25 cellular contexts compared by ENCODE assay signal in the genomic region with DNA sequence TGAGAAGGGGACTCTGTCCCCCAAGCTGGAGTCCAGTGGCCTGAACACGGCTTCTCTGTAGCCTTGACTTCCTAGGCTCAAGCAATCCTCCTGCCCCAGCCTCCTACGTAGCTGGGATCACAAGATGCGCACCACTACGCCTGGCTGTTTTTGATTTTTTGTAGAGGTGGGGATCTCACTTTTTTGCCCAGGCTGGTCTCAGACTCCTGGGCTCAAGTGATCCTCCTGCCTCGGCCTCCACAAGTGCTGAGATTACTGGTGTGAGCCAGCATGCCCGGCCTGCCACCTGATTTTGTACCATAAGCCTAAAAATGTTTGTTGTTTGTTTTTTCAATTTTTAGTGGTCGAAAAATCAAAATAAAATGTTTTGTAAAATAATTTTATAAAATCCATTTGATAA.
"Had no signal": no experiment of that assay in that cellular context is flagged by ENCODE, and none has a peak within 500 bp of the region (broad histone marks: within the 10 kb centered on the region; RNA-seq: fewer than 3 reads in every experiment).

No MANE protein-coding gene starts in this region.

- H3K9me3 ChIP-seq: ascending aorta, breast epithelium, colonic mucosa, esophagus muscularis mucosa, gastroesophageal sphincter, heart right ventricle had no signal

- H3K4me1 ChIP-seq: breast epithelium, colonic mucosa had no signal

- DNase-seq: activated CD4-positive, alpha-beta memory T cell treated with anti-CD3 and anti-CD28 coated beads, Interleukin-2, amount 10 ng/mL, durations not matched to agents 7 days and 5 days; activated CD4-positive, alpha-beta T cell treated with anti-CD3 and anti-CD28 coated beads for 1 hour; activated CD4-positive, alpha-beta T cell treated with anti-CD3 and anti-CD28 coated beads for 4 hours; activated CD4-positive, alpha-beta T cell treated with anti-CD3 and anti-CD28 coated beads, Interleukin-2, amount 10 ng/mL, durations not matched to agents 7 days and 5 days; activated CD4-positive, alpha-beta T cell treated with anti-CD3 and anti-CD28 coated beads, Interleukin-2, amount 50 U/mL, for 4 hours; activated effector memory CD4-positive, alpha-beta T cell treated with Interleukin-2 at 50 U/mL for 16 hours; activated gamma-delta T cell treated with Interleukin-2 at 50 U/mL for 16 hours; activated naive CD4-positive, alpha-beta T cell treated with anti-CD3 and anti-CD28 coated beads for 36 hours; activated naive CD8-positive, alpha-beta T cell treated with anti-CD3 and anti-CD28 coated beads, Interleukin-2, amount 10 ng/mL, durations not matched to agents 7 days and 5 days; activated T-cell treated with anti-CD3 and anti-CD28 coated beads, Interleukin-2, amount 50 U/mL, for 4 hours; central memory CD4-positive, alpha-beta T cell; cerebellar nuclear complex; colonic mucosa; effector CD8-positive, alpha-beta T cell; erythroblast; foreskin keratinocyte; heart right ventricle; T-helper 2 cell had no signal

- H3K27me3 ChIP-seq: ascending aorta, breast epithelium, cardiac muscle cell, colonic mucosa, esophagus muscularis mucosa, foreskin keratinocyte, gastroesophageal sphincter, heart right ventricle had no signal

- H3K27ac ChIP-seq: ascending aorta, breast epithelium, cardiac muscle cell, colonic mucosa, esophagus muscularis mucosa, foreskin keratinocyte, gastroesophageal sphincter, heart right ventricle had no signal

- H3K36me3 ChIP-seq: ascending aorta, breast epithelium, cardiac muscle cell, colonic mucosa, esophagus muscularis mucosa, gastroesophageal sphincter had no signal

- ATAC-seq: activated naive CD4-positive, alpha-beta T cell treated with anti-CD3 and anti-CD28 coated beads, Interleukin-2, amount 50 U/mL, for 72 hours; activated T-cell treated with anti-CD3 and anti-CD28 coated beads, Interleukin-2, amount 50 U/mL, for 4 hours; activated T-helper 17 cell treated with anti-CD3 and anti-CD28 coated beads, Interleukin-2, amount 50 U/mL, for 72 hours; foreskin keratinocyte; gastroesophageal sphincter had no signal

- H3K4me3 ChIP-seq: ascending aorta, breast epithelium, cardiac muscle cell, colonic mucosa, esophagus muscularis mucosa, gastroesophageal sphincter, heart right ventricle had no signal
